ENCODE assay signal across 8 cellular contexts in genomic region chr11:67289226-67289650, GRCh38. TPM values are rescaled to one million over a fixed set of nuclear protein-coding genes. Genes with fewer than 3 reads are reported as not detected.
DNase-seq lines count a peak whose midpoint lies in the region; ATAC-seq, FAIRE-seq and TF ChIP-seq lines count a peak whose summit lies in the region.

Gene ANKRD13D (plus strand): TSS chr11:67289303. CDS start chr11:67289461, 158 bp downstream.

- H3K4me1 ChIP-seq in K562 (replicated peaks in 1 of 2; ENCODE audit: control insufficient read depth in 2 of 2, insufficient read depth in 2 of 2, low read length in 2 of 2) (peaks cover 15 to 56% of the 10 kb centered on the region in 2 experiments), stomach smooth muscle (ENCODE audit: control insufficient read depth, insufficient read depth, low read length) (peaks cover 39% of the 10 kb centered on the region)

- no peak for TF ChIP-seq POLR2A in K562 (conservative IDR thresholded peaks at IDR 0.05)

- H3K36me3 ChIP-seq in K562 (ENCODE audit: control insufficient read depth, insufficient read depth, low read length): peaks cover 73% of the 10 kb centered on the region; the same call in 2 of the 3 replicates
- H3K36me3 ChIP-seq in stomach smooth muscle (ENCODE audit: control insufficient read depth in 2 of 2, insufficient read depth in 2 of 2, low read length in 2 of 2): peaks cover 11 to 21% of the 10 kb centered on the region in 2 donors

- H3K27ac ChIP-seq in HL-60 (replicated peaks) (peak within 1 kb of the TSS; percentile 100), K562 (ENCODE audit: extremely low read depth, low read depth, low read length) (peak within 1 kb of the TSS; percentile 93), layer of hippocampus (ENCODE audit: low read depth, low read length) (peak within 1 kb of the TSS; percentile 88), stomach smooth muscle (ENCODE audit: low read length) (peak within 1 kb of the TSS; percentile 98)

- in situ Hi-C loops in K562 (cut with MboI): no loop called here

- TF ChIP-seq RAD21 in K562 (CRISPR knock-in tag; conservative IDR thresholded peaks at IDR 0.05 in 1 of 2, IDR thresholded peaks at IDR 0.05 in 1 of 2): no peak

- FAIRE-seq in K562 (lab: Jason Lieb, UNC): no peak

- no peaks in the 10 kb centered on the region for H3K9me1 ChIP-seq in K562 (ENCODE audit: control insufficient read depth, insufficient read depth, low read length)

- peak; percentile 74 for DNase-seq in stimulated activated naive CD4-positive, alpha-beta T cell treated with Interleukin-2 at 50 U/mL for 16 hours (lab: John Stamatoyannopoulos, UW)
- DNase-seq in stimulated activated naive CD4-positive, alpha-beta T cell (lab: John Stamatoyannopoulos, UW): no peak
- DNase-seq in HL-60 (ENCODE audit: low read depth in 1 of 2, low spot score in 1 of 2) (peak; percentile 36 to 67), K562 (ENCODE audit: extremely low read depth in 1 of 4, low spot score in 3 of 4) (peak in 3 of 4 experiments; percentile 88 to 91 (median 88)), NK-92 (lab: John Stamatoyannopoulos, UW; ENCODE audit: unreplicated experiment) (no peak), cortex of kidney (lab: John Stamatoyannopoulos, UW) (no peak)

- POLR2A ChIA-PET in K562 (lab: Yijun Ruan, JAX): interaction anchor here (1.0 to 3.4 kb wide), 5 partner anchors 10 to 28 kb away, joined by 5 to 29 read pairs (median 7); no protein-coding TSS in a partner anchor

- CTCF ChIA-PET in K562 (lab: Yijun Ruan, JAX; ENCODE audit: low intra/inter-chr PET ratio): interaction anchor here (0.6 to 1.8 kb wide), 2 partner anchors 26 to 28 kb away, joined by 4 to 9 read pairs; no protein-coding TSS in a partner anchor

- intact Hi-C loops in K562 (cut with micrococcal nuclease): loop anchor here (2.0 kb wide), 1 partner anchor 28 kb away; no protein-coding TSS in a partner anchor

- no TSS peak for BruUV-seq in K562 (replicated peaks; lab: Mats Ljungman, UMichigan)

- H3K4me2 ChIP-seq in K562 (ENCODE audit: insufficient read depth, low read length): peak within 1 kb of the TSS; percentile 91

- H3K79me2 ChIP-seq in K562 (ENCODE audit: control insufficient read depth, insufficient read depth, low read length): peaks cover 15% of the 10 kb centered on the region

- TF ChIP-seq EP300 in K562 (IDR thresholded peaks at IDR 0.05; ENCODE audit: low read length): no peak

- peak; percentile 54 for ATAC-seq in K562

- H3K9ac ChIP-seq in K562 (ENCODE audit: insufficient read depth in 1 of 2, low read depth in 2 of 2, low read length in 2 of 2): peak within 1 kb of the TSS; percentile 86 to 96
- H3K9ac ChIP-seq in stomach smooth muscle (ENCODE audit: low read length in 2 of 2): peak within 1 kb of the TSS; percentile 88 to 94

- H3K27me3 ChIP-seq in HL-60 (ENCODE audit: insufficient read depth, poor library complexity, severe bottlenecking) (no peaks in the 10 kb centered on the region), K562 (ENCODE audit: control insufficient read depth in 2 of 2, insufficient read depth in 2 of 2, low read length in 2 of 2) (no peaks in the 10 kb centered on the region), layer of hippocampus (ENCODE audit: control insufficient read depth, insufficient read depth, low read length) (no peaks in the 10 kb centered on the region), stomach smooth muscle (ENCODE audit: control insufficient read depth in 1 of 2, insufficient read depth in 2 of 2, low read length in 2 of 2) (no peaks in the 10 kb centered on the region)

- TF ChIP-seq CTCF in HL-60 (IDR thresholded peaks at IDR 0.05; ENCODE audit: insufficient read depth, low read length) (no peak), K562 (IDR thresholded peaks at IDR 0.05 in 2 of 3, conservative IDR thresholded peaks at IDR 0.05 in 1 of 3; ENCODE audit: insufficient read depth in 2 of 3, low read depth in 1 of 3, low read length in 3 of 3) (peak in 1 of 3 experiments; percentile 13; a peak in 1 of 6 replicates)

- peak within 1 kb of the TSS; percentile 87 for H2AFZ ChIP-seq in K562 (ENCODE audit: low read depth, low read length)

- H4K20me1 ChIP-seq in K562 (replicated peaks; ENCODE audit: control insufficient read depth, insufficient read depth, low read length): no peaks in the 10 kb centered on the region

- H3K4me3 ChIP-seq in HL-60 (replicated peaks; ENCODE audit: insufficient read depth, low read length) (peak within 1 kb of the TSS; percentile 66), K562 (peak within 1 kb of the TSS; percentile 71), stomach smooth muscle (ENCODE audit: low read length in 2 of 2) (peak within 1 kb of the TSS; percentile 71 to 84)

- H3K9me3 ChIP-seq in K562 (replicated peaks; ENCODE audit: control insufficient read depth, insufficient read depth, low read depth, low read length) (0 out of 2 replicates have a peak, but pooled peaks cover 1% of the 10 kb centered on the region), stomach smooth muscle (ENCODE audit: control insufficient read depth in 2 of 2, low read length in 2 of 2) (no peaks in the 10 kb centered on the region)

- 0% methylated on average over 2 of the region's 56 CpGs for WGBS in K562 (ENCODE audit: insufficient coverage, low coverage, missing lambda C conversion rate)

TF ChIP-seq in K562, 482 proteins besides CTCF, POLR2A, EP300 and RAD21 (continues in another document):
- TF ChIP-seq GATAD2B (IDR thresholded peaks at IDR 0.05; ENCODE audit: borderline replicate concordance) (0 out of 2 replicates have a peak, but pooled peaks have one; percentile 3), VEZF1 (CRISPR knock-in tag; IDR thresholded peaks at IDR 0.05) (peak; percentile 95), KAT7 (CRISPR knock-in tag; IDR thresholded peaks at IDR 0.05; ENCODE audit: borderline replicate concordance) (no peak)
- TF ChIP-seq, protein P1, sequence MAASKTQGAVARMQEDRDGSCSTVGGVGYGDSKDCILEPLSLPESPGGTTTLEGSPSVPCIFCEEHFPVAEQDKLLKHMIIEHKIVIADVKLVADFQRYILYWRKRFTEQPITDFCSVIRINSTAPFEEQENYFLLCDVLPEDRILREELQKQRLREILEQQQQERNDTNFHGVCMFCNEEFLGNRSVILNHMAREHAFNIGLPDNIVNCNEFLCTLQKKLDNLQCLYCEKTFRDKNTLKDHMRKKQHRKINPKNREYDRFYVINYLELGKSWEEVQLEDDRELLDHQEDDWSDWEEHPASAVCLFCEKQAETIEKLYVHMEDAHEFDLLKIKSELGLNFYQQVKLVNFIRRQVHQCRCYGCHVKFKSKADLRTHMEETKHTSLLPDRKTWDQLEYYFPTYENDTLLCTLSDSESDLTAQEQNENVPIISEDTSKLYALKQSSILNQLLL (CRISPR knock-in tag; IDR thresholded peaks at IDR 0.05; ENCODE audit: borderline replicate concordance): no peak
- TF ChIP-seq, protein P2, sequence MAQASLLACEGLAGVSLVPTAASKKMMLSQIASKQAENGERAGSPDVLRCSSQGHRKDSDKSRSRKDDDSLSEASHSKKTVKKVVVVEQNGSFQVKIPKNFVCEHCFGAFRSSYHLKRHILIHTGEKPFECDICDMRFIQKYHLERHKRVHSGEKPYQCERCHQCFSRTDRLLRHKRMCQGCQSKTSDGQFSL (CRISPR knock-in tag; IDR thresholded peaks at IDR 0.05): peak; percentile 76; the same call in 1 of the 2 replicates
- TF ChIP-seq, protein P2 (tag; IDR thresholded peaks at IDR 0.05): 0 out of 4 replicates have a peak, but pooled peaks of 1 of the 2 experiments have one; percentile 37

RNA-seq across cellular contexts. Expression of gene ANKRD13D, which starts in this region (rescaled TPM):
- 105 and 289 TPM in 2 replicates for total RNA-seq in K562 (2011; cell fraction: chromatin; rRNA removed; ENCODE audit: low replicate concordance)
- total RNA-seq in K562 (2011; cell fraction: nucleolus; rRNA removed): 185 and 212 TPM in 2 replicates
- total RNA-seq in K562 (2011; cell fraction: nucleoplasm; rRNA removed): 120 and 126 TPM in 2 replicates
- total RNA-seq in K562 (2014; rRNA removed) (28.6 and 30.5 TPM in 2 replicates), K562 (2014; rRNA removed; fragmentation: Illumina TruSeq; extraction: Trizol) (5.3 and 7.9 TPM in 2 replicates), K562 (2015; rRNA removed; fragmentation: Illumina TruSeq; extraction: Trizol) (19.6 and 25.1 TPM in 2 replicates), K562 (2021) (37.3 and 40.9 TPM in 2 replicates)
- polyA plus RNA-seq in K562 (2011; rRNA removed) (22.4 and 36.6 TPM in 2 replicates), K562 (2014; fragmentation: Illumina TruSeq; extraction: Trizol) (15.8 and 20.8 TPM in 2 replicates), K562 (2014; fragmentation: Nextera tagmentation; extraction: Ambion mirVana) (1 to 10 TPM in 1 of 2 experiments, under 1 TPM in 1; 0.94 to 1.9 TPM), K562 (2014; rRNA removed) (38.8 and 40.8 TPM in 2 replicates)
- polyA plus RNA-seq in K562 (2011; cell fraction: cytosol; rRNA removed): 28.9 and 46.9 TPM in 2 replicates
- 147 and 217 TPM in 2 replicates for polyA plus RNA-seq in K562 (2011; cell fraction: nucleus; rRNA removed)
- polyA plus RNA-seq in K562 (2012): 22.5 and 55.8 TPM in 2 replicates
- polyA minus RNA-seq in K562 (2011; rRNA and poly(A)+ RNA removed): 9.5 and 12.1 TPM in 2 replicates
- polyA minus RNA-seq in K562 (2011; cell fraction: cytosol; rRNA and poly(A)+ RNA removed): 10.6 and 13.5 TPM in 2 replicates
- polyA minus RNA-seq in K562 (2011; cell fraction: nucleus; rRNA and poly(A)+ RNA removed): 54.4 and 59.6 TPM in 2 replicates

Comparison
In these comparisons a context has a peak if more than half of its experiments do, and no peak if none do; other contexts are left out.
1. DNase-seq: peak in stimulated activated naive CD4-positive, alpha-beta T cell treated with Interleukin-2 at 50 U/mL for 16 hours (single experiment), HL-60 (2 of 2) and K562 (3 of 4); none in stimulated activated naive CD4-positive, alpha-beta T cell (0 of 6), NK-92 (single experiment) and cortex of kidney (single experiment).
2. Peak in every context shown above with its lines, with median percentiles within 50 percentile points of each other: H3K27ac ChIP-seq and H3K4me3 ChIP-seq.